28 cellular contexts compared by ENCODE assay signal in genomic region chr7:141495057-141495456, GRCh38.
"Had no signal": no experiment of that assay in that cellular context is flagged by ENCODE, and none has a peak within 500 bp of the region (broad histone marks: within the 10 kb centered on the region; RNA-seq: fewer than 3 reads in every experiment).

No MANE protein-coding gene starts in this region.

- H3K36me3 ChIP-seq: ascending aorta, cardiac muscle cell, WERI-Rb-1 had no signal

- H3K4me1 ChIP-seq: ascending aorta had no signal

- H3K27ac ChIP-seq: ascending aorta, cardiac muscle cell, WERI-Rb-1 had no signal

- H3K4me3 ChIP-seq: ascending aorta, cardiac muscle cell had no signal

- H3K9me3 ChIP-seq: ascending aorta had no signal

- DNase-seq: activated CD4-positive, alpha-beta memory T cell treated with anti-CD3 and anti-CD28 coated beads, Interleukin-2, amount 10 ng/mL, durations not matched to agents 7 days and 5 days; activated CD4-positive, alpha-beta T cell treated with anti-CD3 and anti-CD28 coated beads for 1 hour; activated CD4-positive, alpha-beta T cell treated with anti-CD3 and anti-CD28 coated beads for 36 hours; activated CD4-positive, alpha-beta T cell treated with anti-CD3 and anti-CD28 coated beads for 48 hours; activated CD4-positive, alpha-beta T cell treated with anti-CD3 and anti-CD28 coated beads, Interleukin-2, amount 10 ng/mL, durations not matched to agents 7 days and 5 days; activated CD4-positive, alpha-beta T cell treated with anti-CD3 and anti-CD28 coated beads, Interleukin-2, amount 50 U/mL, for 48 hours; activated CD4-positive, CD25-positive, alpha-beta regulatory T cell; activated CD8-positive, alpha-beta memory T cell treated with anti-CD3 and anti-CD28 coated beads for 24 hours; activated CD8-positive, alpha-beta memory T cell treated with anti-CD3 and anti-CD28 coated beads, Interleukin-2, amount 10 ng/mL, durations not matched to agents 7 days and 5 days; activated CD8-positive, alpha-beta memory T cell treated with anti-CD3 and anti-CD28 coated beads, Interleukin-2, amount 50 U/mL, for 48 hours; activated CD8-positive, alpha-beta T cell treated with anti-CD3 and anti-CD28 coated beads, Interleukin-2, amount 10 ng/mL, durations not matched to agents 7 days and 5 days; activated effector memory CD4-positive, alpha-beta T cell treated with Interleukin-2 at 50 U/mL for 16 hours; activated gamma-delta T cell; activated naive CD4-positive, alpha-beta T cell treated with anti-CD3 and anti-CD28 coated beads, Interleukin-2, amount 10 ng/mL, durations not matched to agents 7 days and 5 days; activated naive CD4-positive, alpha-beta T cell treated with Interleukin-2 at 50 U/mL for 16 hours; activated naive CD8-positive, alpha-beta T cell treated with anti-CD3 and anti-CD28 coated beads, Interleukin-2, amount 10 ng/mL, durations not matched to agents 7 days and 5 days; activated naive CD8-positive, alpha-beta T cell treated with anti-CD3 and anti-CD28 coated beads, Interleukin-2, amount 50 U/mL, for 24 hours; activated T-cell treated with anti-CD3 and anti-CD28 coated beads, Interleukin-2, amount 50 U/mL, for 24 hours; activated T-cell treated with anti-CD3 and anti-CD28 coated beads, Interleukin-2, amount 50 U/mL, for 48 hours; amygdala; anterior cingulate cortex; caudate nucleus; T-cell; T-helper 17 cell; T-helper 9 cell; WERI-Rb-1 had no signal

- H3K27me3 ChIP-seq: ascending aorta, cardiac muscle cell had no signal
